ENCODE assay signal across 14 cellular contexts in genomic region chr1:116537439-116537838, GRCh38. TPM values are rescaled to one million over a fixed set of nuclear protein-coding genes. Genes with fewer than 3 reads are reported as not detected.
DNase-seq lines count a peak whose midpoint lies in the region; ATAC-seq, FAIRE-seq and TF ChIP-seq lines count a peak whose summit lies in the region.
"Had no signal": no experiment of that assay in that cellular context is flagged by ENCODE, and none has a peak within 500 bp of the region (broad histone marks: within the 10 kb centered on the region; RNA-seq: fewer than 3 reads in every experiment).

No MANE protein-coding gene starts in this region.

- ATAC-seq in GM19397 (IDR thresholded peaks at IDR 0.05; ENCODE audit: unreplicated experiment) (no peak), HG03045 (IDR thresholded peaks at IDR 0.05; ENCODE audit: unreplicated experiment) (no peak)
- ATAC-seq: gastroesophageal sphincter had no signal

- H3K4me3 ChIP-seq in AG10803 (ENCODE audit: low read length): no peak overlapping the region
- H3K4me3 ChIP-seq: gastroesophageal sphincter had no signal

- in situ Hi-C loops in SK-MEL-5 (cut with HindIII; ENCODE audit: low pct_unique_long_range_greater_than_20kb, low sequenced_read_pairs): no loop called here

- no peak for TF ChIP-seq CTCF in AG10803 (conservative IDR thresholded peaks at IDR 0.05; ENCODE audit: low read length)

- peak; percentile 33 for DNase-seq in AG10803 (ENCODE audit: low read depth)
- DNase-seq in HCEC 1CT: peak; percentile 95
- peak; percentile 41 for DNase-seq in SK-MEL-5 (ENCODE audit: low read depth, low spot score)
- peak; percentile 77 for DNase-seq in foreskin melanocyte
- no peak for DNase-seq in activated effector memory CD4-positive, alpha-beta T cell treated with anti-CD3 and anti-CD28 coated beads, Interleukin-2, amount 50 U/mL, for 16 hours
- DNase-seq in frontal cortex (ENCODE audit: low spot score in 2 of 2): no peak
- DNase-seq: activated CD4-positive, CD25-positive, alpha-beta regulatory T cell treated with anti-CD3 and anti-CD28 coated beads, Interleukin-2, amount 50 U/mL, for 72 hours; activated effector memory CD4-positive, alpha-beta T cell treated with Interleukin-2 at 50 U/mL for 16 hours; CD4-positive, alpha-beta memory T cell; islet precursor cell; nephron progenitor cell had no signal

- FAIRE-seq in frontal cortex (lab: Jason Lieb, UNC): no peak

RNA-seq across cellular contexts. Expression of gene CD58, which starts 33.4 kb away (rescaled TPM):
- 55.8 and 67.0 TPM in 2 replicates for total RNA-seq in SK-MEL-5 (2014; rRNA removed; shearing (Covaris generic))
- polyA plus RNA-seq in SK-MEL-5 (2015; cell fraction: cytosol; rRNA removed): 37.5 and 39.6 TPM in 2 replicates
- 27.8 and 33.4 TPM in 2 replicates for polyA plus RNA-seq in SK-MEL-5 (2015; cell fraction: nucleus; rRNA removed)
- 6.1 TPM for total RNA-seq in frontal cortex

Comparison
In these comparisons a context has a peak if more than half of its experiments do, and no peak if none do; other contexts are left out.
1. DNase-seq: peak in AG10803 (single experiment), HCEC 1CT (single experiment), SK-MEL-5 (single experiment) and foreskin melanocyte (single experiment); none in activated effector memory CD4-positive, alpha-beta T cell treated with anti-CD3 and anti-CD28 coated beads, Interleukin-2, amount 50 U/mL, for 16 hours (single experiment) and frontal cortex (0 of 2).